ENCODE assay signal across 8 cellular contexts in the genomic region with DNA sequence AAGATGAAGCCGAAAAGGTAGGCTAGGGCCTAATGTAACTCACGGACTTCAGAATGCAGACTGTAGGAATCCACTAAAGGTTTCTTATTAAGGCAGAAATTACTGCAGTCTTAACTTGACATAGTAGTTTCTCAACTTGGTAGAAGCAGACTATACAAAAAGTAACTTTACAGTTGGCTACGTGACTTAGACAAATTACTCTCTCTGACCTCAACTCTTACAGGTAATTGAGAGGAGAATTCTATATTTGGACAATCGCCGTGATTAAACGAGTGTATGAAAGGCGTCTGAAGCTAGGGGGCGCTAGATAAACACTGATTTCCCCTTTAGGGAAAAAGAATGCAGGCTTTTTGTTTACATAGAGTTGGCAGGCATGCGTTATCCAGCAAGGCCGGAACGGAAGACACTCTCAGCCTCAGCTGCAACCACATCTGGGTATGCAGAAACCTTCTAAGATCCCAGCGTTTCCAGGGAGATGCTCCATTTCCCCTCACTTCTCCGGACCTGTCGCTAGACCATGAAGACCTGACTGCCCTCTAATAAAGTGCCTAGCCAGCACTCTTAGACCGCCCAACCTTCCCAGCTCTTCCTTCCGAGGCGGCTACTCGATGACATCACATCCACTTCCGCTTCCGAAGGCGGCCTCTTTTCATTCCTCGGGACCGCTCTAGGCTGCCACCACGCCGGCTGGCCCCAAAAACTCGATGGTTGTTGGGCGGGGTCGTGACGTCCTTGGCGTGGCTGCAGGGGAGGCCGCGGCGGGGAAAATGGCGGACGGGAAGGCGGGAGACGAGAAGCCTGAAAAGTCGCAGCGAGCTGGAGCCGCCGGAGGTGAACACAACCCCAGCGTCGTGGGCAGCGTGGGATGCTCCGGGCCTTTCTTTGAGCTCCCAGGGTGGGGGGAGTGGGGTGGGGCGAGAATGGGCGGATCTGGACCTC. TPM values are rescaled to one million over a fixed set of nuclear protein-coding genes. Genes with fewer than 3 reads are reported as not detected.
DNase-seq lines count a peak whose midpoint lies in the region; ATAC-seq and TF ChIP-seq lines count a peak whose summit lies in the region.

A gene with protein sequence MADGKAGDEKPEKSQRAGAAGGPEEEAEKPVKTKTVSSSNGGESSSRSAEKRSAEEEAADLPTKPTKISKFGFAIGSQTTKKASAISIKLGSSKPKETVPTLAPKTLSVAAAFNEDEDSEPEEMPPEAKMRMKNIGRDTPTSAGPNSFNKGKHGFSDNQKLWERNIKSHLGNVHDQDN (plus strand): TSS at position 732 of the 939 bp plus-strand sequence. CDS start 36 bp downstream, at position 768.

- H2AFZ ChIP-seq in parathyroid adenoma, result peak within 1 kb of the TSS; percentile 87

- peaks cover 18% of the 10 kb centered on the region for H3K36me3 Mint-ChIP-seq in activated naive CD8-positive, alpha-beta T cell treated with anti-CD3 and anti-CD28 coated beads, Interleukin-2, amount 50 U/mL, for 24 hours (ENCODE audit: low read depth)

- peak; percentile 75 for TF ChIP-seq CTCF in GM12865 (IDR thresholded peaks at IDR 0.05; ENCODE audit: insufficient read depth, low read depth, low read length, missing control alignments)
- TF ChIP-seq CTCF in parathyroid adenoma (IDR thresholded peaks at IDR 0.05), result peak; percentile 92
- TF ChIP-seq CTCF in transverse colon (IDR thresholded peaks at IDR 0.05), result peak; percentile 88 to 97 (median 91)

- WGBS in transverse colon (ENCODE audit: low coverage in 1 of 2), 2 donors, result 0 to 2% methylated on average over 7 to 31 of the region's 47 CpGs

- peak; percentile 99 for DNase-seq in GM12865 (ENCODE audit: low read depth)
- DNase-seq in NCI-H128 (lab: John Stamatoyannopoulos, UW; ENCODE audit: unreplicated experiment), result peak; percentile 99
- DNase-seq in SW 1271 (lab: John Stamatoyannopoulos, UW), result peak; percentile 99
- DNase-seq in activated naive CD8-positive, alpha-beta T cell treated with anti-CD3 and anti-CD28 coated beads, Interleukin-2, amount 50 U/mL, for 24 hours, result peak; percentile 99
- DNase-seq in Right ventricle myocardium superior, result peak; percentile 99
- peak; percentile 99 for DNase-seq in transverse colon

- peak within 1 kb of the TSS; percentile 88 for H3K27ac ChIP-seq in parathyroid adenoma
- H3K27ac ChIP-seq in transverse colon, result peak within 1 kb of the TSS; percentile 95 to 99 (median 96)

- H3K9me3 ChIP-seq in parathyroid adenoma (ENCODE audit: control insufficient read depth, low read length) (no peaks in the 10 kb centered on the region), transverse colon (no peaks in the 10 kb centered on the region)

- H3K27me3 Mint-ChIP-seq in activated naive CD8-positive, alpha-beta T cell treated with anti-CD3 and anti-CD28 coated beads, Interleukin-2, amount 50 U/mL, for 24 hours, result no peaks in the 10 kb centered on the region

- peak; percentile 89 for TF ChIP-seq POLR2A in transverse colon (IDR thresholded peaks at IDR 0.05)

- H3K36me3 ChIP-seq in parathyroid adenoma (ENCODE audit: control insufficient read depth, insufficient read depth, low read length), result no peaks in the 10 kb centered on the region
- no peaks in the 10 kb centered on the region for H3K36me3 ChIP-seq in transverse colon

- H3K4me1 ChIP-seq in parathyroid adenoma (peaks cover 7% of the 10 kb centered on the region), transverse colon (peaks cover 7 to 38% (median 26%) of the 10 kb centered on the region in 4 donors)

- peaks cover 72% of the 10 kb centered on the region for H3K4me1 Mint-ChIP-seq in activated naive CD8-positive, alpha-beta T cell treated with anti-CD3 and anti-CD28 coated beads, Interleukin-2, amount 50 U/mL, for 24 hours

- H3K4me3 ChIP-seq in GM12865 (ENCODE audit: low read depth, low read length) (peak within 1 kb of the TSS; percentile 72), parathyroid adenoma (ENCODE audit: low read depth, low read length) (peak within 1 kb of the TSS; percentile 91), transverse colon (peak within 1 kb of the TSS; percentile 73 to 91 (median 82))

- peaks cover 23% of the 10 kb centered on the region for H3K79me2 ChIP-seq in parathyroid adenoma

- no peak for TF ChIP-seq EP300 in transverse colon (IDR thresholded peaks at IDR 0.05; ENCODE audit: low read depth)

- intact Hi-C loops in Right ventricle myocardium superior (cut with DNase I) (loop anchor here (10.0 kb wide), 1 partner anchor 101 kb away; a partner anchor contains a TSS), transverse colon (cut with DNase I; ENCODE audit: low total_unique reads) (no loop called here)

- H3K4me2 ChIP-seq in parathyroid adenoma (ENCODE audit: low read length), result peak within 1 kb of the TSS; percentile 82

- H3K9ac ChIP-seq in parathyroid adenoma, result peak within 1 kb of the TSS; percentile 97

- in situ Hi-C loops in transverse colon (cut with MboI; ENCODE audit: low pct_ligation_motif_present in 1 of 4, low pct_unique_long_range_greater_than_20kb in 1 of 4, low sequenced_read_pairs in 3 of 4), result no loop called here

- peak; percentile 87 for ATAC-seq in HG02678 (IDR thresholded peaks at IDR 0.05; ENCODE audit: unreplicated experiment)
- peak; percentile 83 for ATAC-seq in activated naive CD8-positive, alpha-beta T cell treated with anti-CD3 and anti-CD28 coated beads, Interleukin-2, amount 50 U/mL, for 24 hours
- peak; percentile 91 for ATAC-seq in Right ventricle myocardium superior (ENCODE audit: poor library complexity)

- no peaks in the 10 kb centered on the region for H3K9me3 Mint-ChIP-seq in activated naive CD8-positive, alpha-beta T cell treated with anti-CD3 and anti-CD28 coated beads, Interleukin-2, amount 50 U/mL, for 24 hours

- peak within 1 kb of the TSS; percentile 90 for H3K4me3 Mint-ChIP-seq in activated naive CD8-positive, alpha-beta T cell treated with anti-CD3 and anti-CD28 coated beads, Interleukin-2, amount 50 U/mL, for 24 hours

- H3K27me3 ChIP-seq in parathyroid adenoma (ENCODE audit: control insufficient read depth, insufficient read depth, low read length) (no peaks in the 10 kb centered on the region), transverse colon (no peaks in the 10 kb centered on the region)

- peak within 1 kb of the TSS; percentile 94 for H3K27ac Mint-ChIP-seq in activated naive CD8-positive, alpha-beta T cell treated with anti-CD3 and anti-CD28 coated beads, Interleukin-2, amount 50 U/mL, for 24 hours

RNA-seq across cellular contexts. Expression of the gene that starts here (rescaled TPM):
- total RNA-seq in Right ventricle myocardium superior (121 TPM), transverse colon (10 to 100 TPM; 55.7 to 95.7 (median 71.9) TPM)

Comparison
In these comparisons a context has a peak if more than half of its experiments do, and no peak if none do; other contexts are left out.
1. Peak in every context shown above with its lines: DNase-seq, ATAC-seq, H3K4me3 ChIP-seq and H3K27ac ChIP-seq.